ENCODE assay signal across 2 cellular contexts in the genomic region with DNA sequence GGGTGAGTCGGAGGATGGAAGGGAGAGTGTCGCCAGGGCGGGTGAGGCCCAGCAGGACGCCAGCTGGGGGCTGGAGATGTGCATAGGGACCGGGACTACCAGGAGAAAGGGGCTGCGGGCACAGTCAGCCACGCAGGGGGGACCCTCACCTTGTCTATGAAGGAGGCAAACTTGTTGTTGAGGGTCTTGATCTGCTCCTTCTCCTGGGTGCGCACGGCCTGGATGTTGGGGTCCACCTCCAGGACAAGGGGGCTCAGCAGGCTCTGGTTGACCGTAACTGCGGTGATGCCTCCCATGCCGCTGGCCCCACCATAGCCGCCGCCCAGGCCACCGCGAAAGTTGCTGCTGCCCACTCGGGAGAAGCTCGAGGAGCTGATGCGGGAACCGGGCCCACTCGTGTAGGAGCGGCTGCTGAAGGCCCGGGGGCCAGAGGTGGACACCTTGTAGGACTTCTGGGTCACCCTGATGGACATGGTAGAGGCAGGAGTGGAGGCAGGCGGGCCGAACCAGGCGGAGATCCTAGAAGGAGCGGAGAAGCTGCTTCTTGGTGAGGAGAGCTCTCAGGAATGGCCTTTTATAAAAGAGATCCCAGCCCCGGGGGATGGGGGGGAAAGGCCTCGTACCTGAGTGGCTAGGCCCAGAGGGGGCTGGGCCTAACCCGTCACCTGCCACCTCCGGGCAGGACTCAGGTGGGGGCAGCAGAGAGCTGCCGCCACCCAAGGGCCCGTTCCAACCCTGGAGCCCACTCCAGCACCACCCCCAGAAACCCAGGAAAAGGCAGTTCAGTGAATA.
TF ChIP-seq lines count a peak whose summit lies in the region.
"Not testable (repeated sequence)": the region's sequence is repeated elsewhere in the genome, so short reads cannot be mapped to it uniquely, and the experiment has no call there.

A gene (minus strand): TSS at position 568 of the 792 bp plus-strand sequence. CDS start 95 bp downstream, at position 473.

TF ChIP-seq in A549, 52 proteins besides CTCF, POLR2A, EP300 and RAD21 (continued from another document):
- TF ChIP-seq, protein P1, sequence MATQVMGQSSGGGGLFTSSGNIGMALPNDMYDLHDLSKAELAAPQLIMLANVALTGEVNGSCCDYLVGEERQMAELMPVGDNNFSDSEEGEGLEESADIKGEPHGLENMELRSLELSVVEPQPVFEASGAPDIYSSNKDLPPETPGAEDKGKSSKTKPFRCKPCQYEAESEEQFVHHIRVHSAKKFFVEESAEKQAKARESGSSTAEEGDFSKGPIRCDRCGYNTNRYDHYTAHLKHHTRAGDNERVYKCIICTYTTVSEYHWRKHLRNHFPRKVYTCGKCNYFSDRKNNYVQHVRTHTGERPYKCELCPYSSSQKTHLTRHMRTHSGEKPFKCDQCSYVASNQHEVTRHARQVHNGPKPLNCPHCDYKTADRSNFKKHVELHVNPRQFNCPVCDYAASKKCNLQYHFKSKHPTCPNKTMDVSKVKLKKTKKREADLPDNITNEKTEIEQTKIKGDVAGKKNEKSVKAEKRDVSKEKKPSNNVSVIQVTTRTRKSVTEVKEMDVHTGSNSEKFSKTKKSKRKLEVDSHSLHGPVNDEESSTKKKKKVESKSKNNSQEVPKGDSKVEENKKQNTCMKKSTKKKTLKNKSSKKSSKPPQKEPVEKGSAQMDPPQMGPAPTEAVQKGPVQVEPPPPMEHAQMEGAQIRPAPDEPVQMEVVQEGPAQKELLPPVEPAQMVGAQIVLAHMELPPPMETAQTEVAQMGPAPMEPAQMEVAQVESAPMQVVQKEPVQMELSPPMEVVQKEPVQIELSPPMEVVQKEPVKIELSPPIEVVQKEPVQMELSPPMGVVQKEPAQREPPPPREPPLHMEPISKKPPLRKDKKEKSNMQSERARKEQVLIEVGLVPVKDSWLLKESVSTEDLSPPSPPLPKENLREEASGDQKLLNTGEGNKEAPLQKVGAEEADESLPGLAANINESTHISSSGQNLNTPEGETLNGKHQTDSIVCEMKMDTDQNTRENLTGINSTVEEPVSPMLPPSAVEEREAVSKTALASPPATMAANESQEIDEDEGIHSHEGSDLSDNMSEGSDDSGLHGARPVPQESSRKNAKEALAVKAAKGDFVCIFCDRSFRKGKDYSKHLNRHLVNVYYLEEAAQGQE (IDR thresholded peaks at IDR 0.05) = peak; percentile 60; the same call in 1 of the 2 replicates
- TF ChIP-seq, protein P2, sequence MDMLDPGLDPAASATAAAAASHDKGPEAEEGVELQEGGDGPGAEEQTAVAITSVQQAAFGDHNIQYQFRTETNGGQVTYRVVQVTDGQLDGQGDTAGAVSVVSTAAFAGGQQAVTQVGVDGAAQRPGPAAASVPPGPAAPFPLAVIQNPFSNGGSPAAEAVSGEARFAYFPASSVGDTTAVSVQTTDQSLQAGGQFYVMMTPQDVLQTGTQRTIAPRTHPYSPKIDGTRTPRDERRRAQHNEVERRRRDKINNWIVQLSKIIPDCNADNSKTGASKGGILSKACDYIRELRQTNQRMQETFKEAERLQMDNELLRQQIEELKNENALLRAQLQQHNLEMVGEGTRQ (IDR thresholded peaks at IDR 0.05) = peak; percentile 17; the same call in 1 of the 2 replicates
- peak; percentile 41; the same call in 1 of the 2 replicates for TF ChIP-seq EHF (CRISPR knock-in tag; IDR thresholded peaks at IDR 0.05)
- TF ChIP-seq FOSL2 (IDR thresholded peaks at IDR 0.05) = not testable (repeated sequence)
- TF ChIP-seq FOSL2 (CRISPR knock-in tag; IDR thresholded peaks at IDR 0.05) = peak; percentile 63
- TF ChIP-seq GATA3 (IDR thresholded peaks at IDR 0.05; ENCODE audit: borderline replicate concordance) = peak; percentile 39
- TF ChIP-seq, protein P3, sequence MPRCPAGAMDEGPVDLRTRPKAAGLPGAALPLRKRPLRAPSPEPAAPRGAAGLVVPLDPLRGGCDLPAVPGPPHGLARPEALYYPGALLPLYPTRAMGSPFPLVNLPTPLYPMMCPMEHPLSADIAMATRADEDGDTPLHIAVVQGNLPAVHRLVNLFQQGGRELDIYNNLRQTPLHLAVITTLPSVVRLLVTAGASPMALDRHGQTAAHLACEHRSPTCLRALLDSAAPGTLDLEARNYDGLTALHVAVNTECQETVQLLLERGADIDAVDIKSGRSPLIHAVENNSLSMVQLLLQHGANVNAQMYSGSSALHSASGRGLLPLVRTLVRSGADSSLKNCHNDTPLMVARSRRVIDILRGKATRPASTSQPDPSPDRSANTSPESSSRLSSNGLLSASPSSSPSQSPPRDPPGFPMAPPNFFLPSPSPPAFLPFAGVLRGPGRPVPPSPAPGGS (IDR thresholded peaks at IDR 0.05) = peak; percentile 99
- TF ChIP-seq FOSB (CRISPR knock-in tag; IDR thresholded peaks at IDR 0.05) = peak; percentile 87
- peak; percentile 98 to 99 for TF ChIP-seq JUN (IDR thresholded peaks at IDR 0.05)
- TF ChIP-seq, protein P4, sequence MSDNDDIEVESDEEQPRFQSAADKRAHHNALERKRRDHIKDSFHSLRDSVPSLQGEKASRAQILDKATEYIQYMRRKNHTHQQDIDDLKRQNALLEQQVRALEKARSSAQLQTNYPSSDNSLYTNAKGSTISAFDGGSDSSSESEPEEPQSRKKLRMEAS (IDR thresholded peaks at IDR 0.05) = peak; percentile 68
- TF ChIP-seq MAZ (IDR thresholded peaks at IDR 0.05; ENCODE audit: borderline replicate concordance, low read depth, low read length) = 0 out of 2 replicates have a peak, but pooled peaks have one; percentile 25
- TF ChIP-seq TP53 (CRISPR knock-in tag; IDR thresholded peaks at IDR 0.05) = peak; percentile 81; the same call in 1 of the 2 replicates
- TF ChIP-seq RARB (CRISPR knock-in tag; IDR thresholded peaks at IDR 0.05) = peak; percentile 49; the same call in 1 of the 2 replicates
- peak; percentile 73; the same call in 1 of the 2 replicates for TF ChIP-seq HOXB5 (CRISPR knock-in tag; IDR thresholded peaks at IDR 0.05)
- TF ChIP-seq, protein P5, sequence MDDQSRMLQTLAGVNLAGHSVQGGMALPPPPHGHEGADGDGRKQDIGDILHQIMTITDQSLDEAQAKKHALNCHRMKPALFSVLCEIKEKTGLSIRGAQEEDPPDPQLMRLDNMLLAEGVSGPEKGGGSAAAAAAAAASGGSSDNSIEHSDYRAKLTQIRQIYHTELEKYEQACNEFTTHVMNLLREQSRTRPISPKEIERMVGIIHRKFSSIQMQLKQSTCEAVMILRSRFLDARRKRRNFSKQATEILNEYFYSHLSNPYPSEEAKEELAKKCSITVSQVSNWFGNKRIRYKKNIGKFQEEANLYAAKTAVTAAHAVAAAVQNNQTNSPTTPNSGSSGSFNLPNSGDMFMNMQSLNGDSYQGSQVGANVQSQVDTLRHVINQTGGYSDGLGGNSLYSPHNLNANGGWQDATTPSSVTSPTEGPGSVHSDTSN (IDR thresholded peaks at IDR 0.05) = peak; percentile 56; the same call in 1 of the 2 replicates
- peak; percentile 83 for TF ChIP-seq HOXA7 (CRISPR knock-in tag; IDR thresholded peaks at IDR 0.05)
- TF ChIP-seq SMC3 (IDR thresholded peaks at IDR 0.05) = peak; percentile 98
- TF ChIP-seq TFCP2L1 (CRISPR knock-in tag; IDR thresholded peaks at IDR 0.05) = 0 out of 2 replicates have a peak, but pooled peaks have one; percentile 40
TF ChIP-seq in A549: peak in this region for 19; not testable (repeated sequence) for 33.

TF ChIP-seq in liver, 16 proteins besides CTCF, POLR2A, EP300 and RAD21 (continued from another document):
- TF ChIP-seq, protein P1 (IDR thresholded peaks at IDR 0.05) = peak; percentile 89
- TF ChIP-seq HNF4A (conservative IDR thresholded peaks at IDR 0.05) (peak; percentile 32 to 43), TAF1 (conservative IDR thresholded peaks at IDR 0.05) (peak; percentile 98), JUND (IDR thresholded peaks at IDR 0.05) (peak in 1 of 2 donors; percentile 64), FOXA1 (IDR thresholded peaks at IDR 0.05) (peak; percentile 47), RXRA (IDR thresholded peaks at IDR 0.05) (peak; percentile 35 to 47), SP1 (IDR thresholded peaks at IDR 0.05) (peak; percentile 69)
- TF ChIP-seq, protein P4 (IDR thresholded peaks at IDR 0.05) = peak; percentile 37
